Comparison of ENCODE assay signal across 9 cellular contexts in the genomic region with DNA sequence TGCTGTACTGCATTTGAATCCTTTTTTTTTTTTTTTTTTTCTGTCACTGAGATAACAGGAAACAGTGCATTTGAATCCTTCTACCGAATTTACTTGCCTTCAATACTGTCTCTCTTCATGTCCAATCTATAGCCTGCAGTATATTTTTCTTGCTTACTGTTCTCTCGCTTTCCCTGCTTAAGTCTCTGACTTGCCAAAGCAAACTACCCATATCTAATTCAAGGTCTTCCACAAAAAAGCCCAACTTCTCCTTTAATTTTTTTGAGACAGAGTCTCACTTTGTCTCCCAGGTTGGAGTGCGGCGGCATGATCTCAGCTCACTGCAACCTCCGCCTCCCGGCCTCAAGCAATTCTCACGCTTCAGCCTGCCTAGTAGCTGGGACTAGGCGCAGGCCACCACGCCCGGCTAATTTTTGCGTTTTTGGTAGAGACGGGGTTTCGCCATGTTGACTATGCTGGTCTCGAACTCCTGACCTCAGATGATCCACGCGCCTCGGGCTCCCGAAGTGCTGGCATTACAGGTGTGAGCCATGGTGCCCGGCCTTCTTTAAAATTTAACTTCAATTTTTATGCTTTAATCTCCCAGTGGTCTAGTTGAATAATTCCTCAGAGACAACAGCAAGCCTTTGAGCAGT. TPM values are rescaled to one million over a fixed set of nuclear protein-coding genes. Genes with fewer than 3 reads are reported as not detected.
DNase-seq lines count a peak whose midpoint lies in the region; ATAC-seq and TF ChIP-seq lines count a peak whose summit lies in the region.
"Had no signal": no experiment of that assay in that cellular context is flagged by ENCODE, and none has a peak within 500 bp of the region (broad histone marks: within the 10 kb centered on the region; RNA-seq: fewer than 3 reads in every experiment).

No MANE protein-coding gene starts in this region.

- no peak overlapping the region for H3K4ac ChIP-seq in mesenchymal stem cell (ENCODE audit: low read depth in 1 of 2, low read length in 2 of 2)

- 84% methylated on average over 19 of the region's 19 CpGs for WGBS in mesenchymal stem cell

- peaks cover 67% of the 10 kb centered on the region for H3K79me2 ChIP-seq in ACC112 (ENCODE audit: control insufficient read depth, insufficient read depth, low read length, unreplicated experiment)

- H2BK5ac ChIP-seq in mesenchymal stem cell (ENCODE audit: low read depth, low read length, poor library complexity, severe bottlenecking), result no peak overlapping the region

- DNase-seq in HL-60 (ENCODE audit: low read depth in 1 of 2, low spot score in 1 of 2) (peak in 1 of 2 experiments; percentile 40), astrocyte of the spinal cord (ENCODE audit: low read depth, low spot score) (no peak), mesenchymal stem cell (peak; percentile 18), epidermal melanocyte (ENCODE audit: insufficient read length, low spot score) (no peak), DMS153 (lab: John Stamatoyannopoulos, UW) (no peak)

- H3K9ac ChIP-seq in mesenchymal stem cell (ENCODE audit: low read length), result peak overlapping the region; percentile 99

- H3K27ac ChIP-seq in ACC112 (ENCODE audit: low read depth, low read length), result no peak overlapping the region
- peak overlapping the region; percentile 88 for H3K27ac ChIP-seq in HL-60 (replicated peaks)
- H3K27ac ChIP-seq in mesenchymal stem cell (ENCODE audit: low read length, poor library complexity, severe bottlenecking), result no peak overlapping the region

- H4K8ac ChIP-seq in mesenchymal stem cell (ENCODE audit: low read length), result no peak overlapping the region

- peak overlapping the region; percentile 16 for H2BK15ac ChIP-seq in mesenchymal stem cell (ENCODE audit: low read depth, poor library complexity, severe bottlenecking)

- TF ChIP-seq CTCF in HL-60 (IDR thresholded peaks at IDR 0.05; ENCODE audit: insufficient read depth, low read length), result no peak
- TF ChIP-seq CTCF in astrocyte of the spinal cord (IDR thresholded peaks at IDR 0.05; ENCODE audit: low read depth, low read length), result no peak

- no peak overlapping the region for H3K18ac ChIP-seq in mesenchymal stem cell (ENCODE audit: low read depth in 1 of 2, low read length in 2 of 2)

- H3K27me3 ChIP-seq in ACC112 (ENCODE audit: insufficient read depth, low read length) (no peaks in the 10 kb centered on the region), HL-60 (ENCODE audit: insufficient read depth, poor library complexity, severe bottlenecking) (no peaks in the 10 kb centered on the region), mesenchymal stem cell (ENCODE audit: control insufficient read depth in 1 of 2, insufficient read depth in 1 of 2, low read length in 2 of 2) (no peaks in the 10 kb centered on the region)

- H3K9me3 ChIP-seq in mesenchymal stem cell (ENCODE audit: control insufficient read depth, low read length), result no peaks in the 10 kb centered on the region
- H3K9me3 ChIP-seq: mucosa of descending colon had no signal

- peaks cover 30% of the 10 kb centered on the region for H3K4me1 ChIP-seq in ACC112 (ENCODE audit: control insufficient read depth, insufficient read depth, low read length, unreplicated experiment)
- peaks cover 11% of the 10 kb centered on the region for H3K4me1 ChIP-seq in mesenchymal stem cell (ENCODE audit: control insufficient read depth, insufficient read depth, low read depth, low read length)

- H2BK120ac ChIP-seq in mesenchymal stem cell (ENCODE audit: low read depth, low read length), result no peak overlapping the region

- H2AK5ac ChIP-seq in mesenchymal stem cell (ENCODE audit: low read length, severe bottlenecking), result no peak overlapping the region

- peak overlapping the region; percentile 86 for H3K4me3 ChIP-seq in ACC112 (ENCODE audit: low read depth, low read length)
- H3K4me3 ChIP-seq in HL-60 (replicated peaks; ENCODE audit: insufficient read depth, low read length), result peak overlapping the region; percentile 77
- peak overlapping the region; percentile 99 for H3K4me3 ChIP-seq in astrocyte of the spinal cord (ENCODE audit: low read depth, low read length)
- peak overlapping the region in 1 of 2 experiments; percentile 97 for H3K4me3 ChIP-seq in mesenchymal stem cell (ENCODE audit: insufficient read depth in 1 of 2, low read depth in 1 of 2, low read length in 2 of 2)

- ATAC-seq in HG02884 (IDR thresholded peaks at IDR 0.05; ENCODE audit: unreplicated experiment), result no peak
- ATAC-seq in HG02981 (IDR thresholded peaks at IDR 0.05; ENCODE audit: unreplicated experiment), result no peak

- no peak overlapping the region for H3K14ac ChIP-seq in mesenchymal stem cell (ENCODE audit: low read length in 2 of 2)

- H2AFZ ChIP-seq in ACC112 (ENCODE audit: low read length, unreplicated experiment) (peak overlapping the region; percentile 71), mesenchymal stem cell (ENCODE audit: low read depth, low read length) (no peak overlapping the region)

- no peak overlapping the region for H4K91ac ChIP-seq in mesenchymal stem cell (ENCODE audit: low read length)

- H3K23ac ChIP-seq in mesenchymal stem cell (ENCODE audit: low read length in 2 of 2), result no peak overlapping the region

- peak overlapping the region; percentile 57 for H3K4me2 ChIP-seq in mesenchymal stem cell (ENCODE audit: low read length, poor library complexity, severe bottlenecking)

- peaks cover 18% of the 10 kb centered on the region for H3K36me3 ChIP-seq in ACC112 (ENCODE audit: insufficient read depth, low read length)
- peaks cover 29 to 61% of the 10 kb centered on the region in 2 experiments for H3K36me3 ChIP-seq in mesenchymal stem cell (ENCODE audit: control insufficient read depth in 1 of 2, insufficient read depth in 2 of 2, low read depth in 1 of 2, low read length in 2 of 2)

- H3K79me1 ChIP-seq in mesenchymal stem cell (replicated peaks; ENCODE audit: low read length, poor library complexity, severe bottlenecking), result peaks cover 17% of the 10 kb centered on the region

- in situ Hi-C loops in astrocyte of the spinal cord (cut with HindIII; ENCODE audit: low sequenced_read_pairs), result no loop called here

- no peak overlapping the region for H2BK12ac ChIP-seq in mesenchymal stem cell (ENCODE audit: low read length in 2 of 2)

RNA-seq across cellular contexts. Expression of a gene that starts 0.9 kb away (rescaled TPM):
- 10.6 TPM for polyA plus RNA-seq in mesenchymal stem cell (2013, experiment 1 of 2)
- 10.0 TPM for polyA plus RNA-seq in mesenchymal stem cell (2013, experiment 2 of 2)

RNA-seq across cellular contexts. Expression of a gene that starts 1.0 kb away (rescaled TPM):
- 1,004 TPM for polyA plus RNA-seq in mesenchymal stem cell (2013, experiment 1 of 2)
- polyA plus RNA-seq in mesenchymal stem cell (2013, experiment 2 of 2), result 995 TPM

RNA-seq across cellular contexts. Expression of a gene that starts 29.5 kb away (rescaled TPM):
- 1.9 TPM for polyA plus RNA-seq in mesenchymal stem cell (2013, experiment 1 of 2)
- polyA plus RNA-seq in mesenchymal stem cell (2013, experiment 2 of 2), result 2.2 TPM

RNA-seq across cellular contexts. Expression of a gene that starts 46.4 kb away (rescaled TPM):
- polyA plus RNA-seq in mesenchymal stem cell (2013, experiment 1 of 2), result 5.9 TPM
- 6.4 TPM for polyA plus RNA-seq in mesenchymal stem cell (2013, experiment 2 of 2)

RNA-seq across cellular contexts. Expression of a gene that starts 54.9 kb away (rescaled TPM):
- polyA plus RNA-seq in mesenchymal stem cell (2013, experiment 1 of 2), result 8.7 TPM
- 8.2 TPM for polyA plus RNA-seq in mesenchymal stem cell (2013, experiment 2 of 2)
